12 cellular contexts compared by ENCODE assay signal in the genomic region with DNA sequence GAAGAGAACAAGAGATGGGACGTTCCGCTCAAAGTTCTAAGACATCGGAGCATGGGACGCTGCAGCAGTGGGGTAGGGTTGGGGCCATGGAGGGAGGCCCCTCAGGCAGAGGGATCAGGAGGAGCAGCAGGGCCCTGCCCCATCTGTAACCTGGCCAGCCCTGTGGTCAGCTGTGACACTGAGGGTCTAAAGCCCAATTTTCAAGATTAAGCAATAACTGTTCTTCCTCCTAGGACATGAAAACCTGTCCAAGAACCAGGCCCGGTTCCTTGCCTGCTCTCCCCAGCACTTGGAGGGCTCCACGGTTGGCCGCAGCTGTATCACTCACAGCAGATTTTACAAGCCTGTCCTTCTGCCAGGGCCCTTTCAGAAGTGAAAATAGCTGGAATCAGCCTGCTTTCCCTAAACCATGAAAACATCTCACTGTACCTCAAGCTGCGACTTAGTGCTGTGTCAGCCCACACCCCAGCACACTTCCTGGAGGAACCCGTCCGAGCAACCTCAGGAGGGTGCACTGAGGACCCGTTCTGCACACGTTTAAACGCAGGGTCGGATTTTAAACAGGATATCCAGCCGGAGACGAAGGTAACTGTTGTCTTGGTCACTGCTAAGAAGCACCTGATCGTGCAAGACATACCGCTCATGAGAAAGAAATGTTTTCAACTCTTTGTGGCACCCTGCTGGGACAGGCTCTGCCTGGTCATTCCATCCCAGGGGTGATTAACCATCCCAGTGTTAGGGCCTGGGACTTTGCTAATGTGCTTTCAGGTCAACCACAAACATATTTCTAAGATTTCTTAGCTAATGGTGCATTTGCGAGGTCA.
DNase-seq lines count a peak whose midpoint lies in the region; ATAC-seq and TF ChIP-seq lines count a peak whose summit lies in the region.
"Had no signal": no experiment of that assay in that cellular context is flagged by ENCODE, and none has a peak within 500 bp of the region (broad histone marks: within the 10 kb centered on the region; RNA-seq: fewer than 3 reads in every experiment).

No MANE protein-coding gene starts in this region.

- H4K20me1 ChIP-seq in DOHH2 (ENCODE audit: control insufficient read depth, insufficient read depth, low read depth, low read length), result no peaks in the 10 kb centered on the region

- H3K36me3 ChIP-seq in DOHH2 (ENCODE audit: control insufficient read depth, low read length), result peaks cover 27% of the 10 kb centered on the region
- no peaks in the 10 kb centered on the region for H3K36me3 ChIP-seq in WERI-Rb-1
- no peaks in the 10 kb centered on the region for H3K36me3 ChIP-seq in psoas muscle (ENCODE audit: insufficient read depth in 1 of 2, low read depth in 1 of 2)

- peaks cover 2% of the 10 kb centered on the region; the same call in 1 of the 2 replicates for H3K79me2 ChIP-seq in DOHH2 (ENCODE audit: control insufficient read depth, low read length)

- intact Hi-C loops in right cardiac atrium (cut with DNase I) (no loop called here), psoas muscle (cut with DNase I) (no loop called here)

- H3K9me3 ChIP-seq in DOHH2 (ENCODE audit: control insufficient read depth, insufficient read depth, low read length) (peaks cover 35% of the 10 kb centered on the region), WERI-Rb-1 (ENCODE audit: severe bottlenecking) (peaks cover 6% of the 10 kb centered on the region), right cardiac atrium (ENCODE audit: control insufficient read depth, low read length) (no peaks in the 10 kb centered on the region), psoas muscle (no peaks in the 10 kb centered on the region)

- H3K27me3 ChIP-seq in DOHH2 (ENCODE audit: control insufficient read depth, low read length) (no peaks in the 10 kb centered on the region), WERI-Rb-1 (ENCODE audit: insufficient read depth, low read depth, severe bottlenecking) (peaks cover 73% of the 10 kb centered on the region), right cardiac atrium (ENCODE audit: control insufficient read depth, insufficient read depth) (no peaks in the 10 kb centered on the region), psoas muscle (ENCODE audit: insufficient read depth in 3 of 3, low read length in 2 of 3) (peaks cover 0 to 20% (median 4%) of the 10 kb centered on the region in 3 donors)

- H3K9me2 ChIP-seq in DOHH2 (replicated peaks; ENCODE audit: control insufficient read depth, low read length), result no peaks in the 10 kb centered on the region

- WGBS in right cardiac atrium, result 67% methylated on average over 19 of the region's 19 CpGs
- WGBS in psoas muscle, 3 donors, result 38 to 53% (median 39%) methylated on average over 19 of the region's 19 CpGs

- peak overlapping the region; percentile 74 for H3K4me3 ChIP-seq in DOHH2 (ENCODE audit: low read length)
- H3K4me3 ChIP-seq in WERI-Rb-1 (ENCODE audit: low read depth, low read length), result no peak overlapping the region
- H3K4me3 ChIP-seq in right cardiac atrium (ENCODE audit: low read length), result no peak overlapping the region
- peak overlapping the region; percentile 18 for H3K4me3 ChIP-seq in psoas muscle

- peaks cover 36% of the 10 kb centered on the region for H3F3A ChIP-seq in DOHH2 (ENCODE audit: control insufficient read depth, insufficient read depth)

- DNase-seq in WERI-Rb-1, result peak; percentile 40
- peak; percentile 54 to 87 (median 80) for DNase-seq in right cardiac atrium
- DNase-seq in psoas muscle, result peak; percentile 75 to 89
- no peak for DNase-seq in NK-92 treated with Interleukin-12 subunit alpha and Interleukin-12 subunit beta, amount 100 ng/mL, for 24 hours (lab: John Stamatoyannopoulos, UW)
- no peak for DNase-seq in SIG-M5 treated with dmso at 0.1 percent for 504 hours (lab: John Stamatoyannopoulos, UW; ENCODE audit: unreplicated experiment)
- DNase-seq: activated gamma-delta T cell; CD4-positive, alpha-beta T cell; NCI-H774; substantia nigra had no signal

- ATAC-seq in right cardiac atrium, result peak; percentile 62 to 86
- ATAC-seq in psoas muscle, result peak in 3 of 4 donors; percentile 56 to 75 (median 75)
- ATAC-seq in GM19328 (IDR thresholded peaks at IDR 0.05; ENCODE audit: unreplicated experiment), result no peak
- no peak for ATAC-seq in HG03039 (IDR thresholded peaks at IDR 0.05; ENCODE audit: unreplicated experiment)

- H3K4me2 ChIP-seq in DOHH2 (ENCODE audit: low read length), result peak overlapping the region; percentile 98

- H3K27ac ChIP-seq in DOHH2 (ENCODE audit: low read depth, low read length) (peak overlapping the region; percentile 99), WERI-Rb-1 (no peak overlapping the region), right cardiac atrium (ENCODE audit: low read length) (peak overlapping the region; percentile 48), psoas muscle (peak overlapping the region; percentile 36)

- peaks cover 82% of the 10 kb centered on the region for H3K4me1 ChIP-seq in DOHH2 (ENCODE audit: control insufficient read depth, low read length)
- no peaks in the 10 kb centered on the region for H3K4me1 ChIP-seq in right cardiac atrium (ENCODE audit: control insufficient read depth, insufficient read depth, low read length)
- no peaks in the 10 kb centered on the region for H3K4me1 ChIP-seq in psoas muscle

- TF ChIP-seq CTCF in DOHH2 (IDR thresholded peaks at IDR 0.05; ENCODE audit: low read depth, low read length, poor library complexity, severe bottlenecking) (no peak), WERI-Rb-1 (IDR thresholded peaks at IDR 0.05; ENCODE audit: low read depth, low read length) (no peak), psoas muscle (IDR thresholded peaks at IDR 0.05) (no peak)

Comparison
In these comparisons a context has a peak if more than half of its experiments do, and no peak if none do; other contexts are left out.
1. H3K4me3 ChIP-seq: peak in DOHH2 (single experiment) and psoas muscle (single experiment); none in WERI-Rb-1 (single experiment) and right cardiac atrium (single experiment).
2. DNase-seq: peak in WERI-Rb-1 (single experiment), right cardiac atrium (3 of 3) and psoas muscle (2 of 2); none in NK-92 treated with Interleukin-12 subunit alpha and Interleukin-12 subunit beta, amount 100 ng/mL, for 24 hours (single experiment) and SIG-M5 treated with dmso at 0.1 percent for 504 hours (single experiment).
3. ATAC-seq: peak in right cardiac atrium (2 of 2) and psoas muscle (3 of 4); none in GM19328 (single experiment) and HG03039 (single experiment).